Comparison of ENCODE assay signal across 13 cellular contexts in the genomic region with DNA sequence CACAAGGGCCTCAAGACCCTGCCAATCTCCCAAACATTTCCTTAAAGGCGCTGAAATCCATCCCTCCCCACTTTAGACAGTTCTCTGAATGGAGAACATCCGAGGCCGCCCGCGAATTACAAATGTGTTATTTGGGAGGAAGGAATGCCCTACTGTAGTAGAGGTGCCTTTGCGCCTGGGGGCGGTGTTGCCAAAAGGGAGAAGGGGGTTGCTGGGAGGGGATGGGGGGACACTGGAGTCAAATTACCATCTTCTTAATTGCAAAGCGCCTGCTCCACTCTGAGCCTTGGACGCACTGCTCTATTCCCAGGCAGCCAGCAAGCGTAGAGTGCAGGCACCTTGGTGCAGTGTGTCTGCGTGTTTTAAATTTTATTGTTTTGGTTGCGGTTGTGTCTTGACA. TPM values are rescaled to one million over a fixed set of nuclear protein-coding genes. Genes with fewer than 3 reads are reported as not detected.
DNase-seq lines count a peak whose midpoint lies in the region; ATAC-seq and TF ChIP-seq lines count a peak whose summit lies in the region.
"Had no signal": no experiment of that assay in that cellular context is flagged by ENCODE, and none has a peak within 500 bp of the region (broad histone marks: within the 10 kb centered on the region; RNA-seq: fewer than 3 reads in every experiment).

No MANE protein-coding gene starts in this region.

- H3K4me3 ChIP-seq in smooth muscle cell, result no peak overlapping the region
- no peak overlapping the region for H3K4me3 ChIP-seq in prostate gland
- no peak overlapping the region for H3K4me3 ChIP-seq in Karpas-422 (ENCODE audit: low read length)

- H3K9me2 ChIP-seq in Karpas-422 (replicated peaks; ENCODE audit: insufficient read depth, low read length), result no peaks in the 10 kb centered on the region

- no peaks in the 10 kb centered on the region for H3F3A ChIP-seq in smooth muscle cell (ENCODE audit: low read depth)

- no peaks in the 10 kb centered on the region for H3K36me3 Mint-ChIP-seq in activated naive CD4-positive, alpha-beta T cell treated with anti-CD3 and anti-CD28 coated beads, Interleukin-2, amount 10 ng/mL, durations not matched to agents 7 days and 5 days
- H3K36me3 Mint-ChIP-seq in activated naive CD4-positive, alpha-beta T cell treated with anti-CD3 and anti-CD28 coated beads, Interleukin-2, amount 50 U/mL, for 72 hours, result peaks cover 0 to 7% of the 10 kb centered on the region in 2 donors
- H3K36me3 Mint-ChIP-seq in glutamatergic neuron (ENCODE audit: unreplicated experiment), result no peaks in the 10 kb centered on the region

- no peaks in the 10 kb centered on the region for H3K36me3 ChIP-seq in smooth muscle cell (ENCODE audit: low read depth)
- H3K36me3 ChIP-seq in prostate gland, result no peaks in the 10 kb centered on the region
- H3K36me3 ChIP-seq in Karpas-422 (ENCODE audit: insufficient read depth, low read length), result no peaks in the 10 kb centered on the region

- intact Hi-C loops in prostate gland (cut with DNase I), result no loop called here

- TF ChIP-seq POLR2A in prostate gland (IDR thresholded peaks at IDR 0.05), result no peak

- CTCF ChIA-PET in activated naive CD4-positive, alpha-beta T cell treated with anti-CD3 and anti-CD28 coated beads, Interleukin-2, amount 10 ng/mL, durations not matched to agents 7 days and 5 days (lab: Charles Lee), result interaction anchor here (0.7 to 1.1 kb wide), 4 partner anchors 9 to 62 kb away, joined by 3 to 4 read pairs (median 4); no protein-coding TSS in a partner anchor

- H3K27me3 Mint-ChIP-seq in activated naive CD4-positive, alpha-beta T cell treated with anti-CD3 and anti-CD28 coated beads, Interleukin-2, amount 10 ng/mL, durations not matched to agents 7 days and 5 days, result peaks cover 66% of the 10 kb centered on the region
- peaks cover 11% of the 10 kb centered on the region for H3K27me3 Mint-ChIP-seq in glutamatergic neuron (ENCODE audit: unreplicated experiment)

- no peaks in the 10 kb centered on the region for H3K79me2 ChIP-seq in smooth muscle cell (ENCODE audit: low read depth)
- H3K79me2 ChIP-seq in Karpas-422 (ENCODE audit: low read length), result no peaks in the 10 kb centered on the region
- H3K79me2 ChIP-seq: parathyroid adenoma had no signal

- H3K4me2 ChIP-seq in smooth muscle cell, result peak overlapping the region; percentile 78
- no peak overlapping the region for H3K4me2 ChIP-seq in Karpas-422 (ENCODE audit: low read depth, low read length, poor library complexity, severe bottlenecking)

- H3K27me3 ChIP-seq in smooth muscle cell (ENCODE audit: low read depth) (peaks cover 54% of the 10 kb centered on the region), prostate gland (replicated peaks; ENCODE audit: insufficient read depth) (no peaks in the 10 kb centered on the region), Karpas-422 (ENCODE audit: low read length) (no peaks in the 10 kb centered on the region)

- H3K4me1 ChIP-seq in smooth muscle cell (ENCODE audit: low read depth), result no peaks in the 10 kb centered on the region
- H3K4me1 ChIP-seq in prostate gland (replicated peaks), result no peaks in the 10 kb centered on the region
- H3K4me1 ChIP-seq in Karpas-422 (ENCODE audit: low read length), result peaks cover 5% of the 10 kb centered on the region; the same call in 1 of the 2 replicates

- H3K27ac ChIP-seq in smooth muscle cell (ENCODE audit: low read depth) (no peak overlapping the region), prostate gland (no peak overlapping the region), Karpas-422 (ENCODE audit: low read length) (no peak overlapping the region)
- H3K27ac ChIP-seq: parathyroid adenoma had no signal

- DNase-seq in activated naive CD4-positive, alpha-beta T cell treated with anti-CD3 and anti-CD28 coated beads, Interleukin-2, amount 10 ng/mL, durations not matched to agents 7 days and 5 days, result no peak
- no peak for DNase-seq in activated naive CD4-positive, alpha-beta T cell treated with anti-CD3 and anti-CD28 coated beads, Interleukin-2, amount 50 U/mL, for 72 hours (ENCODE audit: low spot score in 2 of 2)
- DNase-seq in NCI-H82 (lab: John Stamatoyannopoulos, UW) (peak; percentile 83), glutamatergic neuron (peak; percentile 58), smooth muscle cell (lab: John Stamatoyannopoulos, UW; ENCODE audit: unreplicated experiment) (no peak), prostate gland (ENCODE audit: low spot score) (no peak), Karpas-422 (no peak)
- DNase-seq: activated effector memory CD4-positive, alpha-beta T cell treated with anti-CD3 and anti-CD28 coated beads, Interleukin-2, amount 50 U/mL, for 16 hours; AML-193; effector memory CD8-positive, alpha-beta T cell had no signal

- peak overlapping the region; percentile 75 for H3K4me3 Mint-ChIP-seq in activated naive CD4-positive, alpha-beta T cell treated with anti-CD3 and anti-CD28 coated beads, Interleukin-2, amount 10 ng/mL, durations not matched to agents 7 days and 5 days
- H3K4me3 Mint-ChIP-seq in glutamatergic neuron (ENCODE audit: unreplicated experiment), result no peak overlapping the region

- 41% methylated on average over 10 of the region's 12 CpGs for WGBS in smooth muscle cell (ENCODE audit: low lambda C conversion rate)
- 6% methylated on average over 10 of the region's 12 CpGs for WGBS in prostate gland

- H3K9ac ChIP-seq in smooth muscle cell (ENCODE audit: low read depth) (no peak overlapping the region), Karpas-422 (ENCODE audit: low read length) (no peak overlapping the region)
- H3K9ac ChIP-seq: parathyroid adenoma had no signal

- no peak for ATAC-seq in activated naive CD4-positive, alpha-beta T cell treated with anti-CD3 and anti-CD28 coated beads, Interleukin-2, amount 50 U/mL, for 72 hours
- no peak for ATAC-seq in HG03045 (IDR thresholded peaks at IDR 0.05; ENCODE audit: unreplicated experiment)

- H3K4me1 Mint-ChIP-seq in activated naive CD4-positive, alpha-beta T cell treated with anti-CD3 and anti-CD28 coated beads, Interleukin-2, amount 10 ng/mL, durations not matched to agents 7 days and 5 days, result peaks cover 32% of the 10 kb centered on the region
- H3K4me1 Mint-ChIP-seq in glutamatergic neuron (ENCODE audit: low read depth, unreplicated experiment), result peaks cover 6% of the 10 kb centered on the region

- H3K27ac Mint-ChIP-seq in activated naive CD4-positive, alpha-beta T cell treated with anti-CD3 and anti-CD28 coated beads, Interleukin-2, amount 10 ng/mL, durations not matched to agents 7 days and 5 days, result no peak overlapping the region
- H3K27ac Mint-ChIP-seq in activated naive CD4-positive, alpha-beta T cell treated with anti-CD3 and anti-CD28 coated beads, Interleukin-2, amount 50 U/mL, for 72 hours, result peak overlapping the region in 1 of 2 donors; percentile 50
- no peak overlapping the region for H3K27ac Mint-ChIP-seq in glutamatergic neuron (ENCODE audit: unreplicated experiment)

- TF ChIP-seq CTCF in glutamatergic neuron (IDR thresholded peaks at IDR 0.05; ENCODE audit: partially characterized antibody, unreplicated experiment) (no peak), smooth muscle cell (IDR thresholded peaks at IDR 0.05; ENCODE audit: borderline replicate concordance, insufficient read depth, poor library complexity, severe bottlenecking) (no peak), prostate gland (IDR thresholded peaks at IDR 0.05) (no peak)

- H2AFZ ChIP-seq in smooth muscle cell (ENCODE audit: low read depth) (no peak overlapping the region), Karpas-422 (ENCODE audit: low read length) (no peak overlapping the region)

- H4K20me1 ChIP-seq in smooth muscle cell (ENCODE audit: low read depth) (no peaks in the 10 kb centered on the region), Karpas-422 (ENCODE audit: insufficient read depth, low read depth, low read length) (no peaks in the 10 kb centered on the region)

- H3K9me3 ChIP-seq in smooth muscle cell (replicated peaks; ENCODE audit: low read depth), result no peaks in the 10 kb centered on the region
- no peaks in the 10 kb centered on the region for H3K9me3 ChIP-seq in prostate gland
- no peaks in the 10 kb centered on the region for H3K9me3 ChIP-seq in Karpas-422 (ENCODE audit: low read length)

- no peaks in the 10 kb centered on the region for H3K9me3 Mint-ChIP-seq in activated naive CD4-positive, alpha-beta T cell treated with anti-CD3 and anti-CD28 coated beads, Interleukin-2, amount 10 ng/mL, durations not matched to agents 7 days and 5 days
- H3K9me3 Mint-ChIP-seq in activated naive CD4-positive, alpha-beta T cell treated with anti-CD3 and anti-CD28 coated beads, Interleukin-2, amount 50 U/mL, for 72 hours, result no peaks in the 10 kb centered on the region
- H3K9me3 Mint-ChIP-seq in glutamatergic neuron (ENCODE audit: unreplicated experiment), result peaks cover 4% of the 10 kb centered on the region
- H3K9me3 Mint-ChIP-seq: effector memory CD8-positive, alpha-beta T cell had no signal

RNA-seq across cellular contexts. Expression of gene TMEM255A, which starts 2.7 kb away (rescaled TPM):
- not detected for total RNA-seq in activated naive CD4-positive, alpha-beta T cell treated with anti-CD3 and anti-CD28 coated beads, Interleukin-2, amount 50 U/mL, for 72 hours
- total RNA-seq in glutamatergic neuron (ENCODE audit: unreplicated experiment) (7.6 TPM), smooth muscle cell (0.04 TPM in 1 of 2 replicates, not detected in the other), prostate gland (under 1 TPM; 0.18 to 0.62 TPM)
- polyA plus RNA-seq in smooth muscle cell, result 0.11 TPM in 1 of 2 replicates, not detected in the other
- 0.63 and 0.87 TPM in 2 replicates for total RNA-seq in Karpas-422 (2014; rRNA removed; shearing (Covaris generic); ENCODE audit: low replicate concordance)

RNA-seq across cellular contexts. Expression of gene ATP1B4, which starts 53.3 kb away (rescaled TPM):
- not detected for total RNA-seq in activated naive CD4-positive, alpha-beta T cell treated with anti-CD3 and anti-CD28 coated beads, Interleukin-2, amount 50 U/mL, for 72 hours
- total RNA-seq in glutamatergic neuron (ENCODE audit: unreplicated experiment), result not detected
- total RNA-seq in smooth muscle cell, result not detected in 2 replicates
- not detected in 2 replicates for polyA plus RNA-seq in smooth muscle cell
- total RNA-seq in prostate gland, result under 1 TPM in 1 of 2 donors, not detected in 1; 0.50 TPM
- total RNA-seq in Karpas-422 (2014; rRNA removed; shearing (Covaris generic); ENCODE audit: low replicate concordance), result not detected in 2 replicates
- total RNA-seq: LHCN-M2 had no signal

RNA-seq across cellular contexts. Expression of gene ZBTB33, which starts 57.9 kb away (rescaled TPM):
- total RNA-seq in activated naive CD4-positive, alpha-beta T cell treated with anti-CD3 and anti-CD28 coated beads, Interleukin-2, amount 50 U/mL, for 72 hours, result 10 to 100 TPM; 12.3 to 12.8 TPM
- 24.3 TPM for total RNA-seq in glutamatergic neuron (ENCODE audit: unreplicated experiment)
- 16.9 and 19.1 TPM in 2 replicates for total RNA-seq in smooth muscle cell
- polyA plus RNA-seq in smooth muscle cell, result 5.1 and 6.1 TPM in 2 replicates
- total RNA-seq in prostate gland, result 10 to 100 TPM; 20.5 to 21.3 TPM
- total RNA-seq in Karpas-422 (2014; rRNA removed; shearing (Covaris generic); ENCODE audit: low replicate concordance), result 12.3 and 25.5 TPM in 2 replicates

Comparison
In these comparisons a context has a peak if more than half of its experiments do, and no peak if none do; other contexts are left out.
1. DNase-seq: peak in NCI-H82 (single experiment) and glutamatergic neuron (single experiment); none in activated naive CD4-positive, alpha-beta T cell treated with anti-CD3 and anti-CD28 coated beads, Interleukin-2, amount 10 ng/mL, durations not matched to agents 7 days and 5 days (single experiment), activated naive CD4-positive, alpha-beta T cell treated with anti-CD3 and anti-CD28 coated beads, Interleukin-2, amount 50 U/mL, for 72 hours (0 of 2), smooth muscle cell (single experiment), prostate gland (single experiment) and Karpas-422 (single experiment).